In the genomic region with DNA sequence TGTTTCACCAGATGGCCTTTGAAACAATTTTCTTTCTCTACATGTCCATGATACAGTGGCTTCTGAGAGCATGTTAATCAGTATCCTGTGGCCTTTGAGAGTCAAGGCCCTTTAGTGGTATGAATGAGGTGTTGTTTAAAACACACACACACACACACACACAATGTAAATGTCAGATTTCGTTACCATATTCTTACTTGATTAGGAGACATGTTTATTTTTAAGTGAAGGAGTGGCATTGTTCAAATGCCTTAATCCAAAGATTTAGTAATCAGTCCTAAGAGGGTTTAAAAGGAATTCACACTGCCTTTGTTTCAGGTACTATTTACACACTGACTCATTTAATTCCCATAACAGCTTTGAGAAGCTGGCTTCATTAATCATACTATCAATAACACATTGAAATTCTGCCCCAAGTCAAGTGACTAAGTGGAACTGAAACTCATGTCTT, we compare ENCODE assay signal across 18 cellular contexts.
A peak's percentile ranks its signal among the peaks of the same experiment; 100 is the strongest.
DNase-seq lines count a peak whose midpoint lies in the region; ATAC-seq, FAIRE-seq and TF ChIP-seq lines count a peak whose summit lies in the region.
"Had no signal": no experiment of that assay in that cellular context is flagged by ENCODE, and none has a peak within 500 bp of the region (broad histone marks: within the 10 kb centered on the region; RNA-seq: fewer than 3 reads in every experiment).

No MANE protein-coding gene starts in this region.

- H3K36me3 Mint-ChIP-seq in activated CD4-positive, alpha-beta T cell treated with anti-CD3 and anti-CD28 coated beads, Interleukin-2, amount 10 ng/mL, durations not matched to agents 24 days and 14 days (ENCODE audit: low read depth): no peaks in the 10 kb centered on the region
- no peaks in the 10 kb centered on the region for H3K36me3 Mint-ChIP-seq in CD14-positive monocyte
- H3K36me3 Mint-ChIP-seq: memory B cell had no signal

- peak overlapping the region; percentile 49 for H3K4me2 ChIP-seq in mammary epithelial cell (ENCODE audit: insufficient read depth, low read depth, low read length)
- H3K4me2 ChIP-seq in HepG2 (ENCODE audit: low read depth, low read length): peak overlapping the region; percentile 60

- intact Hi-C loops in mammary epithelial cell (cut with micrococcal nuclease) (loop anchor here (10.0 kb wide), 1 partner anchor 384 kb away; no protein-coding TSS in a partner anchor), HepG2 (cut with micrococcal nuclease; ENCODE audit: unreplicated experiment) (loop anchor here (10.0 kb wide), 2 partner anchors 474 to 694 kb away; no protein-coding TSS in a partner anchor), A673 (cut with micrococcal nuclease; ENCODE audit: unreplicated experiment) (no loop called here), colonic mucosa (cut with DNase I) (loop anchor here (10.0 kb wide), 1 partner anchor 234 kb away; no protein-coding TSS in a partner anchor), CD14-positive monocyte (cut with micrococcal nuclease) (loop anchor here (5.0 to 10.0 kb wide), 2 partner anchors 551 to 794 kb away; no protein-coding TSS in a partner anchor)
- intact Hi-C loops in activated CD4-positive, alpha-beta T cell treated with anti-CD3 and anti-CD28 coated beads, Interleukin-2, amount 10 ng/mL, durations not matched to agents 24 days and 14 days (cut with micrococcal nuclease): no loop called here

- POLR2A ChIA-PET in HepG2 (lab: Yijun Ruan, JAX): no interaction called here
- POLR2A ChIA-PET in A673 (lab: Charles Lee; ENCODE audit: low non-redundant PET): no interaction called here

- H3K79me2 ChIP-seq in mammary epithelial cell (ENCODE audit: insufficient read depth, low read length) (no peaks in the 10 kb centered on the region), HepG2 (ENCODE audit: insufficient read depth, low read length) (no peaks in the 10 kb centered on the region)

- no peak for TF ChIP-seq RAD21 in HepG2 (CRISPR knock-in tag; IDR thresholded peaks at IDR 0.05)

- TF ChIP-seq CTCF in 22Rv1 (IDR thresholded peaks at IDR 0.05) (no peak), mammary epithelial cell (conservative IDR thresholded peaks at IDR 0.05 in 1 of 2, IDR thresholded peaks at IDR 0.05 in 1 of 2; ENCODE audit: extremely low read depth in 1 of 2, insufficient read depth in 1 of 2, low read depth in 1 of 2, low read length in 2 of 2) (no peak), HepG2 (CRISPR knock-in tag; IDR thresholded peaks at IDR 0.05) (no peak), A673 (conservative IDR thresholded peaks at IDR 0.05; ENCODE audit: low read depth, low read length) (no peak), colonic mucosa (IDR thresholded peaks at IDR 0.05) (no peak), CD14-positive monocyte (IDR thresholded peaks at IDR 0.05) (no peak)

- H3K27ac ChIP-seq in 22Rv1: peak overlapping the region; percentile 31
- H3K27ac ChIP-seq in HUES48 (ENCODE audit: low read depth, low read length): peak overlapping the region; percentile 49
- peak overlapping the region; percentile 72 for H3K27ac ChIP-seq in mammary epithelial cell (ENCODE audit: insufficient read depth, low read depth, low read length)
- peak overlapping the region; percentile 69 for H3K27ac ChIP-seq in HepG2 (ENCODE audit: extremely low read length, insufficient read depth, low read length)
- H3K27ac ChIP-seq in A673 (ENCODE audit: low read depth, low read length, poor library complexity, severe bottlenecking): no peak overlapping the region
- H3K27ac ChIP-seq in colonic mucosa: no peak overlapping the region
- H3K27ac ChIP-seq: HL-60 had no signal

- H3K9ac ChIP-seq in HUES48 (ENCODE audit: low read depth, low read length): no peak overlapping the region
- peak overlapping the region; percentile 25 for H3K9ac ChIP-seq in mammary epithelial cell (ENCODE audit: insufficient read depth, low read length)
- H3K9ac ChIP-seq in HepG2 (ENCODE audit: insufficient read depth, low read depth, low read length): peak overlapping the region; percentile 53
- no peak overlapping the region for H3K9ac ChIP-seq in colonic mucosa (ENCODE audit: low read depth in 2 of 2, low read length in 2 of 2)

- FAIRE-seq in HepG2 (lab: Jason Lieb, UNC): peak; percentile 63
- FAIRE-seq: G401.6 had no signal

- peaks cover 2% of the 10 kb centered on the region for H3K27me3 Mint-ChIP-seq in activated CD4-positive, alpha-beta T cell treated with anti-CD3 and anti-CD28 coated beads, Interleukin-2, amount 10 ng/mL, durations not matched to agents 24 days and 14 days
- peaks cover 1 to 2% (median 2%) of the 10 kb centered on the region in 3 donors for H3K27me3 Mint-ChIP-seq in CD14-positive monocyte (ENCODE audit: low read depth in 3 of 3)
- H3K27me3 Mint-ChIP-seq: dendritic cell treated with granulocyte-macrophage colony-stimulating factor and Interleukin-4, amounts not matched to agents 40 ng/mL and 50 ng/mL, for 4 days had no signal

- no peak overlapping the region for H3K4me3 Mint-ChIP-seq in activated CD4-positive, alpha-beta T cell treated with anti-CD3 and anti-CD28 coated beads, Interleukin-2, amount 10 ng/mL, durations not matched to agents 24 days and 14 days
- no peak overlapping the region for H3K4me3 Mint-ChIP-seq in CD14-positive monocyte
- H3K4me3 Mint-ChIP-seq: activated naive CD4-positive, alpha-beta T cell treated with anti-CD3 and anti-CD28 coated beads for 36 hours; dendritic cell treated with granulocyte-macrophage colony-stimulating factor and Interleukin-4, amounts not matched to agents 40 ng/mL and 50 ng/mL, for 4 days; memory B cell had no signal

- H3K27ac Mint-ChIP-seq in activated CD4-positive, alpha-beta T cell treated with anti-CD3 and anti-CD28 coated beads, Interleukin-2, amount 10 ng/mL, durations not matched to agents 24 days and 14 days: no peak overlapping the region
- H3K27ac Mint-ChIP-seq in CD14-positive monocyte: no peak overlapping the region
- H3K27ac Mint-ChIP-seq: activated naive CD4-positive, alpha-beta T cell treated with anti-CD3 and anti-CD28 coated beads for 36 hours; dendritic cell treated with granulocyte-macrophage colony-stimulating factor and Interleukin-4, amounts not matched to agents 40 ng/mL and 50 ng/mL, for 4 days; memory B cell had no signal

- peak in 1 of 2 experiments; percentile 54; a peak in 2 of 4 replicates for TF ChIP-seq EP300 in HepG2 (IDR thresholded peaks at IDR 0.05; ENCODE audit: low read depth in 2 of 2, low read length in 2 of 2)
- TF ChIP-seq EP300 in HepG2 (CRISPR knock-in tag; IDR thresholded peaks at IDR 0.05; ENCODE audit: borderline replicate concordance): 0 out of 2 replicates have a peak, but pooled peaks have one; percentile 34

- H3K4me1 ChIP-seq in HUES48 (ENCODE audit: control insufficient read depth, insufficient read depth, low read length) (no peaks in the 10 kb centered on the region; the same call in 1 of the 2 replicates), mammary epithelial cell (ENCODE audit: insufficient read depth, low read length) (peaks cover 16% of the 10 kb centered on the region), HepG2 (ENCODE audit: insufficient read depth, low read length) (peaks cover 41% of the 10 kb centered on the region), A673 (ENCODE audit: insufficient read depth, low read length, poor library complexity, severe bottlenecking) (no peaks in the 10 kb centered on the region), colonic mucosa (no peaks in the 10 kb centered on the region)

- DNase-seq in mammary epithelial cell: peak; percentile 90
- peak; percentile 90 for DNase-seq in HepG2 (ENCODE audit: low spot score)
- DNase-seq in activated CD4-positive, alpha-beta T cell treated with anti-CD3 and anti-CD28 coated beads, Interleukin-2, amount 10 ng/mL, durations not matched to agents 24 days and 14 days: no peak
- DNase-seq in A673 (ENCODE audit: low spot score): no peak
- no peak for DNase-seq in colonic mucosa
- DNase-seq in CD14-positive monocyte (ENCODE audit: low spot score): no peak
- DNase-seq: activated naive CD4-positive, alpha-beta T cell treated with anti-CD3 and anti-CD28 coated beads for 36 hours; glutamatergic neuron; NCI-H1092; NCI-H526 treated with DMSO at 0.1 percent for 48 hours; stimulated activated CD4-positive, alpha-beta T cell treated with anti-CD3 and anti-CD28 coated beads, Interleukin-4, amount 100 ng/mL, for 24 hours; substantia nigra had no signal

- in situ Hi-C loops in mammary epithelial cell (cut with MboI; ENCODE audit: low sequenced_read_pairs in 2 of 2): loop anchor here (5.0 to 10.0 kb wide), 4 partner anchors 64 to 794 kb away; no protein-coding TSS in a partner anchor
- in situ Hi-C loops in HepG2 (cut with HindIII; ENCODE audit: extremely low pct_ligation_motif_present, low pct_unique_long_range_greater_than_20kb): loop anchor here (10.0 kb wide), 1 partner anchor 544 kb away; no protein-coding TSS in a partner anchor

- no peaks in the 10 kb centered on the region for H4K20me1 ChIP-seq in mammary epithelial cell (ENCODE audit: insufficient read depth, low read length)
- H4K20me1 ChIP-seq in HepG2 (ENCODE audit: insufficient read depth, low read length): no peaks in the 10 kb centered on the region

- no peak for TF ChIP-seq POLR2A in HepG2 (IDR thresholded peaks at IDR 0.05; ENCODE audit: insufficient read depth in 1 of 2, low read depth in 2 of 2, low read length in 2 of 2)

- CTCF ChIA-PET in mammary epithelial cell (lab: Charles Lee; ENCODE audit: low non-redundant PET): interaction anchor here (0.6 kb wide), 1 partner anchor 791 kb away, joined by 6 read pairs; no protein-coding TSS in a partner anchor
- CTCF ChIA-PET in HepG2 (lab: Yijun Ruan, JAX; ENCODE audit: low intra/inter-chr PET ratio, low total read pairs): no interaction called here
- CTCF ChIA-PET in A673 (lab: Charles Lee): no interaction called here

- H3K36me3 ChIP-seq in HUES48 (ENCODE audit: control insufficient read depth, insufficient read depth, low read length) (no peaks in the 10 kb centered on the region), mammary epithelial cell (ENCODE audit: insufficient read depth, low read length) (no peaks in the 10 kb centered on the region), HepG2 (replicated peaks in 1 of 2; ENCODE audit: control insufficient read depth in 1 of 2, insufficient read depth in 2 of 2, low read length in 2 of 2) (no peaks in the 10 kb centered on the region), A673 (ENCODE audit: insufficient read depth, low read length, poor library complexity, severe bottlenecking) (no peaks in the 10 kb centered on the region), colonic mucosa (no peaks in the 10 kb centered on the region)

- no peaks in the 10 kb centered on the region for H3K27me3 ChIP-seq in HUES48 (ENCODE audit: control insufficient read depth, insufficient read depth, low read length)
- no peaks in the 10 kb centered on the region for H3K27me3 ChIP-seq in mammary epithelial cell (ENCODE audit: insufficient read depth, low read length)
- no peaks in the 10 kb centered on the region for H3K27me3 ChIP-seq in HepG2 (ENCODE audit: control insufficient read depth in 1 of 2, insufficient read depth in 2 of 2, low read length in 2 of 2)
- H3K27me3 ChIP-seq in A673 (replicated peaks; ENCODE audit: insufficient read depth, low read depth, low read length, poor library complexity): no peaks in the 10 kb centered on the region
- no peaks in the 10 kb centered on the region for H3K27me3 ChIP-seq in colonic mucosa

- H3K9me3 Mint-ChIP-seq in activated CD4-positive, alpha-beta T cell treated with anti-CD3 and anti-CD28 coated beads, Interleukin-2, amount 10 ng/mL, durations not matched to agents 24 days and 14 days: no peaks in the 10 kb centered on the region
- no peaks in the 10 kb centered on the region for H3K9me3 Mint-ChIP-seq in CD14-positive monocyte
- H3K9me3 Mint-ChIP-seq: activated naive CD4-positive, alpha-beta T cell treated with anti-CD3 and anti-CD28 coated beads for 36 hours; dendritic cell treated with granulocyte-macrophage colony-stimulating factor and Interleukin-4, amounts not matched to agents 40 ng/mL and 50 ng/mL, for 4 days; memory B cell had no signal

- peak overlapping the region; percentile 57 for H2AFZ ChIP-seq in mammary epithelial cell (ENCODE audit: low read depth, low read length)
- no peak overlapping the region for H2AFZ ChIP-seq in HepG2 (ENCODE audit: low read length)

- WGBS in mammary epithelial cell (ENCODE audit: low coverage, missing lambda C conversion rate): 0% methylated on average over 1 of the region's 1 CpG
- WGBS in HepG2 (ENCODE audit: low lambda C conversion rate): 0% methylated on average over 1 of the region's 1 CpG

- H3K9me3 ChIP-seq in HUES48 (ENCODE audit: control insufficient read depth, insufficient read depth, low read length) (no peaks in the 10 kb centered on the region), mammary epithelial cell (replicated peaks; ENCODE audit: insufficient read depth, low read length) (no peaks in the 10 kb centered on the region), HepG2 (ENCODE audit: low read length) (no peaks in the 10 kb centered on the region), A673 (ENCODE audit: low read depth, low read length, poor library complexity, severe bottlenecking) (no peaks in the 10 kb centered on the region), colonic mucosa (no peaks in the 10 kb centered on the region)

- dilution Hi-C loops in mammary epithelial cell (cut with HindIII; ENCODE audit: low sequenced_read_pairs): loop anchor here (25.0 kb wide), 1 partner anchor 541 kb away; no protein-coding TSS in a partner anchor

- H3K4me3 ChIP-seq in HUES48 (ENCODE audit: low read depth, low read length) (no peak overlapping the region), mammary epithelial cell (replicated peaks in 1 of 3; ENCODE audit: insufficient read depth in 1 of 3, low read depth in 2 of 3, low read length in 3 of 3) (no peak overlapping the region), HepG2 (replicated peaks in 1 of 3; ENCODE audit: insufficient read depth in 1 of 3, low read depth in 2 of 3, low read length in 3 of 3) (peak overlapping the region in 2 of 3 experiments; percentile 6 to 11; a peak in 1 of 6 replicates), A673 (ENCODE audit: low read depth, low read length, poor library complexity, severe bottlenecking) (no peak overlapping the region), colonic mucosa (no peak overlapping the region)

- peak; percentile 98 for ATAC-seq in HepG2

- H3K4me1 Mint-ChIP-seq in activated CD4-positive, alpha-beta T cell treated with anti-CD3 and anti-CD28 coated beads, Interleukin-2, amount 10 ng/mL, durations not matched to agents 24 days and 14 days: no peaks in the 10 kb centered on the region
- peaks cover 5% of the 10 kb centered on the region for H3K4me1 Mint-ChIP-seq in CD14-positive monocyte
- H3K4me1 Mint-ChIP-seq: memory B cell had no signal

- BruUV-seq in mammary epithelial cell (replicated peaks; lab: Mats Ljungman, UMichigan) (no TSS peak), HepG2 (replicated peaks; lab: Mats Ljungman, UMichigan) (no TSS peak), A673 (replicated peaks; lab: Mats Ljungman, UMichigan) (no TSS peak)

Comparison
In these comparisons a context has a peak if more than half of its experiments do, and no peak if none do; other contexts are left out.
1. H3K27ac ChIP-seq: peak in 22Rv1 (single experiment), HUES48 (single experiment), mammary epithelial cell (single experiment) and HepG2 (single experiment); none in A673 (single experiment) and colonic mucosa (single experiment).
2. H3K4me3 ChIP-seq: peak in HepG2 (2 of 3); none in HUES48 (single experiment), mammary epithelial cell (0 of 3), A673 (single experiment) and colonic mucosa (single experiment).
3. H3K9ac ChIP-seq: peak in mammary epithelial cell (single experiment) and HepG2 (single experiment); none in HUES48 (single experiment) and colonic mucosa (0 of 2).
4. DNase-seq: peak in mammary epithelial cell (single experiment) and HepG2 (single experiment); none in activated CD4-positive, alpha-beta T cell treated with anti-CD3 and anti-CD28 coated beads, Interleukin-2, amount 10 ng/mL, durations not matched to agents 24 days and 14 days (single experiment), A673 (single experiment), colonic mucosa (single experiment) and CD14-positive monocyte (single experiment).
5. intact Hi-C loops: an anchor here in mammary epithelial cell (10.0 kb wide), HepG2 (10.0 kb wide), colonic mucosa (10.0 kb wide) and CD14-positive monocyte (5.0 to 10.0 kb wide); none called in activated CD4-positive, alpha-beta T cell treated with anti-CD3 and anti-CD28 coated beads, Interleukin-2, amount 10 ng/mL, durations not matched to agents 24 days and 14 days and A673.